1 cellular context compared by ENCODE assay signal in the genomic region with DNA sequence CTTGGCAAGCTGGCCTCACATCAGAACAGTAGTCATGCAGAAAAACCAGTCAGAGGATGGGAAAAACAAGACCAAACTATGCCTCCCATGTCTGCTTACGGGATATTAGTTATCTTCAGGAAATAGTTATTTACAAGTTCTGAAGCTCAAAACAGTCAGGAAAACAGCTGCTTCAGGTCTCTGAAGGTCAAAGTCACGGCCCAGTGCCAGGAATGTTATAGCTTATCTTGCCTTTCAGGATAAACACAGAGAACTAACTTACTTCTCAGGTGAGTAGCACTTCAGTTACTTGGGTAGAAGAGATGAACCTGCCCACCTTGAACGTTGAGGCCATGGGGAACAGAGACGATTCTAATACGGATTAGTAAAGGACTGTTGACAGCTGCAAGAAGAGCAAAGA.
TF ChIP-seq lines count a peak whose summit lies in the region.

No MANE protein-coding gene starts in this region.

TF ChIP-seq in HepG2, 621 proteins besides CTCF, POLR2A, EP300 and RAD21 (continued from another document):
- no peak for TF ChIP-seq ZNF281 (CRISPR knock-in tag; IDR thresholded peaks at IDR 0.05; ENCODE audit: borderline replicate concordance)
- no peak for TF ChIP-seq FIP1L1 (IDR thresholded peaks at IDR 0.05; ENCODE audit: borderline replicate concordance, insufficient read depth, low read depth, low read length)
- TF ChIP-seq, protein P1, sequence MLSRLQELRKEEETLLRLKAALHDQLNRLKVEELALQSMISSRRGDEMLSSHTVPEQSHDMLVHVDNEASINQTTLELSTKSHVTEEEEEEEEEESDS (CRISPR knock-in tag; IDR thresholded peaks at IDR 0.05; ENCODE audit: borderline replicate concordance) = no peak
- TF ChIP-seq SMAD1 (CRISPR knock-in tag; IDR thresholded peaks at IDR 0.05; ENCODE audit: borderline replicate concordance, low read depth) = no peak
